18 cellular contexts compared by ENCODE assay signal in genomic region chr12:51636986-51637385, GRCh38.
"Had no signal": no experiment of that assay in that cellular context is flagged by ENCODE, and none has a peak within 500 bp of the region (broad histone marks: within the 10 kb centered on the region; RNA-seq: fewer than 3 reads in every experiment).

No MANE protein-coding gene starts in this region.

- H3K36me3 ChIP-seq: esophagus squamous epithelium, gastroesophageal sphincter, tibial nerve, upper lobe of right lung, vagina had no signal

- H3K27ac Mint-ChIP-seq: natural killer cell treated with Interleukin-12 subunit alpha and Interleukin-12 subunit beta and Interleukin-15 and Interleukin-18, amount 100 ng/mL, for 72 hours; stimulated activated naive B cell treated with anti-CD40 and anti-IgM and Interleukin-4, amounts not matched to agents 10 μg/mL and 1 μg/mL and 100 μg/mL, for 72 hours; stimulated activated naive CD8-positive, alpha-beta T cell treated with anti-CD3 and anti-CD28 coated beads, Interleukin-15, amount 100 ng/mL, for 72 hours had no signal

- H3K4me3 Mint-ChIP-seq: natural killer cell treated with Interleukin-12 subunit alpha and Interleukin-12 subunit beta and Interleukin-15 and Interleukin-18, amount 100 ng/mL, for 72 hours; stimulated activated naive B cell treated with anti-CD40 and anti-IgM and Interleukin-4, amounts not matched to agents 10 μg/mL and 1 μg/mL and 100 μg/mL, for 72 hours; stimulated activated naive CD8-positive, alpha-beta T cell treated with anti-CD3 and anti-CD28 coated beads, Interleukin-15, amount 100 ng/mL, for 72 hours had no signal

- H3K4me1 Mint-ChIP-seq: stimulated activated naive B cell treated with anti-CD40 and anti-IgM and Interleukin-4, amounts not matched to agents 10 μg/mL and 1 μg/mL and 100 μg/mL, for 72 hours; stimulated activated naive CD8-positive, alpha-beta T cell treated with anti-CD3 and anti-CD28 coated beads, Interleukin-15, amount 100 ng/mL, for 72 hours had no signal

- H3K27me3 Mint-ChIP-seq: stimulated activated naive CD8-positive, alpha-beta T cell treated with anti-CD3 and anti-CD28 coated beads, Interleukin-15, amount 100 ng/mL, for 72 hours had no signal

- H3K36me3 Mint-ChIP-seq: natural killer cell treated with Interleukin-12 subunit alpha and Interleukin-12 subunit beta and Interleukin-15 and Interleukin-18, amount 100 ng/mL, for 72 hours had no signal

- ATAC-seq: gastroesophageal sphincter; left colon; natural killer cell treated with Interleukin-12 subunit alpha and Interleukin-12 subunit beta and Interleukin-15 and Interleukin-18, amount 100 ng/mL, for 72 hours; sciatic nerve; stimulated activated naive B cell treated with anti-CD40 and anti-IgM and Interleukin-4, amounts not matched to agents 10 μg/mL and 1 μg/mL and 100 μg/mL, for 72 hours; stimulated activated naive CD8-positive, alpha-beta T cell treated with anti-CD3 and anti-CD28 coated beads, Interleukin-15, amount 100 ng/mL, for 72 hours had no signal

- H3K4me1 ChIP-seq: esophagus squamous epithelium, gastroesophageal sphincter, testis, tibial nerve, upper lobe of right lung, vagina had no signal

- H3K27me3 ChIP-seq: dorsolateral prefrontal cortex, esophagus squamous epithelium, gastroesophageal sphincter, testis, tibial nerve, upper lobe of right lung, vagina had no signal

- DNase-seq: cortex of kidney; dorsolateral prefrontal cortex; effector memory CD4-positive, alpha-beta T cell; esophagus squamous epithelium; left colon; posterior cingulate gyrus; stimulated activated CD4-positive, alpha-beta T cell treated with anti-CD3 and anti-CD28 coated beads, Interleukin-2, amount 100 ng/mL, for 24 hours; stimulated activated CD4-positive, alpha-beta T cell treated with anti-CD3 and anti-CD28 coated beads, Interleukin-4, amount 100 ng/mL, for 4 hours; stimulated activated naive B cell treated with anti-CD40 and anti-IgM and Interleukin-4, amounts not matched to agents 10 μg/mL and 1 μg/mL and 100 μg/mL, for 72 hours; stimulated activated naive CD8-positive, alpha-beta T cell treated with anti-CD3 and anti-CD28 coated beads, Interleukin-15, amount 100 ng/mL, for 72 hours; testis; upper lobe of right lung had no signal

- H3K4me3 ChIP-seq: dorsolateral prefrontal cortex, esophagus squamous epithelium, gastroesophageal sphincter, skin epidermis, testis, tibial nerve, upper lobe of right lung, vagina had no signal

- H3K9me3 ChIP-seq: testis had no signal

- H3K9me3 Mint-ChIP-seq: natural killer cell treated with Interleukin-12 subunit alpha and Interleukin-12 subunit beta and Interleukin-15 and Interleukin-18, amount 100 ng/mL, for 72 hours had no signal

- H3K27ac ChIP-seq: dorsolateral prefrontal cortex, esophagus squamous epithelium, gastroesophageal sphincter, skin epidermis, testis, tibial nerve, upper lobe of right lung, vagina had no signal
